ENCODE assay signal across 1 cellular context in genomic region chrX:11367609-11368430, GRCh38.
TF ChIP-seq lines count a peak whose summit lies in the region.

No MANE protein-coding gene starts in this region.

TF ChIP-seq in K562, 482 proteins besides CTCF, POLR2A, EP300 and RAD21 (continued from another document and continues in another):
- TF ChIP-seq MGA (IDR thresholded peaks at IDR 0.05) = no peak
- no peak for TF ChIP-seq ZBTB34 (CRISPR knock-in tag; IDR thresholded peaks at IDR 0.05)
- peak; percentile 59; the same call in 1 of the 2 replicates for TF ChIP-seq PYGO2 (tag; IDR thresholded peaks at IDR 0.05)
- peak; percentile 22 for TF ChIP-seq SMARCB1 (IDR thresholded peaks at IDR 0.05; ENCODE audit: insufficient read length, low read depth)
- TF ChIP-seq CHCHD3 (CRISPR knock-in tag; IDR thresholded peaks at IDR 0.05) = no peak
- TF ChIP-seq TCF15 (CRISPR knock-in tag; IDR thresholded peaks at IDR 0.05) = no peak
- peak; percentile 61; the same call in 1 of the 2 replicates for TF ChIP-seq BRD4 (IDR thresholded peaks at IDR 0.05)
- TF ChIP-seq ELK1 (CRISPR knock-in tag; IDR thresholded peaks at IDR 0.05) = no peak
- no peak for TF ChIP-seq CBX5 (IDR thresholded peaks at IDR 0.05; ENCODE audit: borderline replicate concordance, low read depth)
- peak in 1 of 2 experiments; percentile 33; a peak in 1 of 4 replicates for TF ChIP-seq FOXK2 (conservative IDR thresholded peaks at IDR 0.05 in 1 of 2, IDR thresholded peaks at IDR 0.05 in 1 of 2; ENCODE audit: low read depth in 2 of 2)
- TF ChIP-seq HDAC2 (IDR thresholded peaks at IDR 0.05) = no peak; the same call in 1 of the 2 replicates
- no peak for TF ChIP-seq E2F1 (CRISPR knock-in tag; IDR thresholded peaks at IDR 0.05)
- no peak for TF ChIP-seq TBP (optimal IDR thresholded peaks at IDR 0.05; ENCODE audit: low read depth, low read length)
- TF ChIP-seq PHB (CRISPR knock-in tag; IDR thresholded peaks at IDR 0.05) = no peak
- no peak; a peak in 1 of 6 replicates for TF ChIP-seq ZBTB11 (CRISPR knock-in tag; IDR thresholded peaks at IDR 0.05)
- no peak for TF ChIP-seq THRA (IDR thresholded peaks at IDR 0.05)
- TF ChIP-seq CREBBP (IDR thresholded peaks at IDR 0.05; ENCODE audit: low read depth, low read length) = no peak
- TF ChIP-seq ILK (tag; IDR thresholded peaks at IDR 0.05; ENCODE audit: borderline replicate concordance, low read depth) = no peak
- TF ChIP-seq SUPT5H (IDR thresholded peaks at IDR 0.05) = no peak
- TF ChIP-seq RCOR1 (IDR thresholded peaks at IDR 0.05; ENCODE audit: borderline replicate concordance in 1 of 2, low read depth in 2 of 2, low read length in 2 of 2) = peak; percentile 64 to 83; a peak in 2 of 4 replicates
- no peak for TF ChIP-seq ZNF449 (CRISPR knock-in tag; IDR thresholded peaks at IDR 0.05)
- no peak for TF ChIP-seq ZNF583 (CRISPR knock-in tag; IDR thresholded peaks at IDR 0.05)
- TF ChIP-seq TAF9B (IDR thresholded peaks at IDR 0.05; ENCODE audit: partially characterized antibody) = peak; percentile 25
- TF ChIP-seq SMC3 (conservative IDR thresholded peaks at IDR 0.05; ENCODE audit: insufficient read depth, low read depth, low read length) = no peak
- TF ChIP-seq CCNT2 (IDR thresholded peaks at IDR 0.05; ENCODE audit: borderline replicate concordance, extremely low read depth, insufficient read length, low read depth, low read length) = peak; percentile 96
- TF ChIP-seq STAT5B (CRISPR knock-in tag; IDR thresholded peaks at IDR 0.05) = no peak
- TF ChIP-seq RNF2 (IDR thresholded peaks at IDR 0.05) = peak; percentile 98
- peak; percentile 96 for TF ChIP-seq TCF3 (CRISPR knock-in tag; IDR thresholded peaks at IDR 0.05)
- no peak for TF ChIP-seq ZNF232 (CRISPR knock-in tag; IDR thresholded peaks at IDR 0.05)
- TF ChIP-seq ZKSCAN1 (IDR thresholded peaks at IDR 0.05; ENCODE audit: low read depth, low read length) = no peak
- TF ChIP-seq ZNF431 (CRISPR knock-in tag; IDR thresholded peaks at IDR 0.05) = no peak
- no peak for TF ChIP-seq RHOXF2B (CRISPR knock-in tag; conservative IDR thresholded peaks at IDR 0.05)
- TF ChIP-seq NR4A1 (CRISPR knock-in tag; IDR thresholded peaks at IDR 0.05) = no peak
- TF ChIP-seq NR4A1 (tag; IDR thresholded peaks at IDR 0.05) = no peak
- TF ChIP-seq TBL1XR1 (IDR thresholded peaks at IDR 0.05; ENCODE audit: low read length in 2 of 2) = peak; percentile 38 to 93; a peak in 3 of 4 replicates
- TF ChIP-seq ZNF408 (CRISPR knock-in tag; IDR thresholded peaks at IDR 0.05; ENCODE audit: low read depth) = no peak
- no peak; the same call in 1 of the 2 replicates for TF ChIP-seq CREB1 (IDR thresholded peaks at IDR 0.05)
- no peak for TF ChIP-seq CREB1 (CRISPR knock-in tag; IDR thresholded peaks at IDR 0.05)
- no peak for TF ChIP-seq SNIP1 (IDR thresholded peaks at IDR 0.05; ENCODE audit: low read depth)
- TF ChIP-seq HDAC8 (tag; IDR thresholded peaks at IDR 0.05) = no peak
